In the genomic region with DNA sequence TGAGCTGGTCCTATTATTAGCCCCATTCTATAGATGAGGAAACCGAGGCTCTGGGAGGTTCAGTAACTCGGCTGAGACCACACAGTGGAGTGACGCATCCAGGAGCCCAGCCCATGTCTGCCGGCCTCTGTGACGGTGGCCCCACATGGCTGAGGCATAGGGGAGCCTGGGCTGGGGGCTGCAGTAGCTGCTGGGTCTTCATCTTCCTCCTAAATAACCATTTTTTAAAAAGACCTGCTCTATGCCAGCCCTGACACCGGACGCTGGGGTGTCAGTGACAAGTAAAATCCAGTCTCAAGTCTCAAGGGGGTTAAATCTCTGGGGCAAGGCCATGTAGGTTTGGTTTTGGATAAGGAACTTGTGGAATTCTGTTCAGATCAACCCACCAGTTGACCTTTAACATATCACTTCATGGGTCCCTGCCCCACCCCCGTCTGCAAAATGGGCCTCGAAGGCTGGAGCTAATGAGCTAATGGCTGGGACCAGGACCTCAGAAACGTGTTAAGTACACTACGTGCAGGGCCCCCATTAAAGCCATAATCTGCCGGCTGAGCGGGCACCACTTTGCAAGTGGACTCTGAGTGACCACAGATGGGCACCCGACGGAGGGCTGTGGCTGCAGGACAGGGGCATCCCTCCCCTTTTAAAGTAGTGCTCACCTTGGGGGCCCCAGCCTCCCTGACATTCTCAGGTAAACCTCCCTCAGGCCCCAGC, we compare ENCODE assay signal across 1 cellular context.
TF ChIP-seq lines count a peak whose summit lies in the region.

No MANE protein-coding gene starts in this region.

TF ChIP-seq in HepG2, 621 proteins besides CTCF, POLR2A, EP300 and RAD21:
- TF ChIP-seq ZNF629 (CRISPR knock-in tag; conservative IDR thresholded peaks at IDR 0.05), result 0 out of 2 replicates have a peak, but pooled peaks have one; percentile 24
- no peak for TF ChIP-seq ELF1 (CRISPR knock-in tag; IDR thresholded peaks at IDR 0.05)
